ENCODE assay signal across 8 cellular contexts in genomic region chr9:91101598-91102168, GRCh38.
DNase-seq lines count a peak whose midpoint lies in the region; ATAC-seq, FAIRE-seq and TF ChIP-seq lines count a peak whose summit lies in the region.

No MANE protein-coding gene starts in this region.

- no peak for TF ChIP-seq CTCF in WTC11 (IDR thresholded peaks at IDR 0.05)
- no peak for TF ChIP-seq CTCF in lower leg skin (IDR thresholded peaks at IDR 0.05)

- POLR2A ChIA-PET in WTC11 (lab: Charles Lee): interaction anchor here (1.2 kb wide), 1 partner anchor 12 kb away, joined by 3 read pairs; no protein-coding TSS in a partner anchor

- peak; percentile 68 for FAIRE-seq in GM19239 (lab: Jason Lieb, UNC)

- no peak for TF ChIP-seq POLR2A in lower leg skin (IDR thresholded peaks at IDR 0.05)

- H3K4me1 Mint-ChIP-seq in WTC11: peaks cover 15% of the 10 kb centered on the region
- H3K4me1 Mint-ChIP-seq in central memory CD8-positive, alpha-beta T cell: peaks cover 34% of the 10 kb centered on the region

- ATAC-seq in WTC11 (peak; percentile 79), HG03045 (IDR thresholded peaks at IDR 0.05; ENCODE audit: unreplicated experiment) (no peak)
- peak; percentile 85 for ATAC-seq in central memory CD8-positive, alpha-beta T cell (replicated peaks; ENCODE audit: extremely low read depth, poor library complexity, severe bottlenecking)

- intact Hi-C loops in lower leg skin (cut with DNase I; ENCODE audit: low total_unique reads): no loop called here

- no peak overlapping the region for H3K4me3 Mint-ChIP-seq in WTC11
- peak overlapping the region; percentile 61 for H3K4me3 Mint-ChIP-seq in central memory CD8-positive, alpha-beta T cell

- H3K27ac Mint-ChIP-seq in WTC11: no peak overlapping the region
- H3K27ac Mint-ChIP-seq in central memory CD8-positive, alpha-beta T cell (ENCODE audit: low read depth): peak overlapping the region; percentile 68

- CTCF ChIA-PET in WTC11 (lab: Charles Lee): interaction anchor here (1.3 kb wide), 1 partner anchor 65 kb away, joined by 3 read pairs; no protein-coding TSS in a partner anchor

- H3K27me3 Mint-ChIP-seq in WTC11 (ENCODE audit: low read depth): no peaks in the 10 kb centered on the region
- no peaks in the 10 kb centered on the region for H3K27me3 Mint-ChIP-seq in central memory CD8-positive, alpha-beta T cell

- H3K4me3 ChIP-seq in lower leg skin (ENCODE audit: low read depth, poor library complexity, severe bottlenecking): no peak overlapping the region

- H3K9me3 Mint-ChIP-seq in WTC11: 0 out of 2 replicates have a peak, but pooled peaks cover 3% of the 10 kb centered on the region
- H3K9me3 Mint-ChIP-seq in central memory CD8-positive, alpha-beta T cell: no peaks in the 10 kb centered on the region

- WGBS in lower leg skin, 2 donors: 68 to 70% methylated on average over 8 of the region's 8 CpGs

- H3K36me3 Mint-ChIP-seq in WTC11: no peaks in the 10 kb centered on the region
- peaks cover 15% of the 10 kb centered on the region for H3K36me3 Mint-ChIP-seq in central memory CD8-positive, alpha-beta T cell (ENCODE audit: insufficient read depth)

- DNase-seq in GM19239 (ENCODE audit: insufficient read length, low spot score) (peak; percentile 28), WTC11 (ENCODE audit: low spot score) (no peak), lower leg skin (ENCODE audit: low spot score in 2 of 2) (no peak), ureter (ENCODE audit: low spot score) (no peak), globus pallidus (ENCODE audit: low spot score) (no peak)
- DNase-seq in central memory CD8-positive, alpha-beta T cell (ENCODE audit: low spot score in 2 of 2): peak; percentile 54 to 77
- peak; percentile 22 to 32 (median 25) for DNase-seq in stimulated activated CD4-positive, alpha-beta T cell treated with anti-CD3 and anti-CD28 coated beads, TNF-alpha, amount 100 ng/mL, for 1 hour (ENCODE audit: low read depth in 3 of 3, low spot score in 1 of 3)

TF ChIP-seq in WTC11, 78 proteins besides CTCF, POLR2A, EP300 and RAD21 (continues in another document):
- TF ChIP-seq, protein P1, sequence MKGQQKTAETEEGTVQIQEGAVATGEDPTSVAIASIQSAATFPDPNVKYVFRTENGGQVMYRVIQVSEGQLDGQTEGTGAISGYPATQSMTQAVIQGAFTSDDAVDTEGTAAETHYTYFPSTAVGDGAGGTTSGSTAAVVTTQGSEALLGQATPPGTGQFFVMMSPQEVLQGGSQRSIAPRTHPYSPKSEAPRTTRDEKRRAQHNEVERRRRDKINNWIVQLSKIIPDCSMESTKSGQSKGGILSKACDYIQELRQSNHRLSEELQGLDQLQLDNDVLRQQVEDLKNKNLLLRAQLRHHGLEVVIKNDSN (CRISPR knock-in tag; IDR thresholded peaks at IDR 0.05): no peak
- TF ChIP-seq ZNF512 (CRISPR knock-in tag; IDR thresholded peaks at IDR 0.05; ENCODE audit: borderline replicate concordance): no peak
- TF ChIP-seq SMAD4 (CRISPR knock-in tag; IDR thresholded peaks at IDR 0.05): no peak
- TF ChIP-seq, protein P2, sequence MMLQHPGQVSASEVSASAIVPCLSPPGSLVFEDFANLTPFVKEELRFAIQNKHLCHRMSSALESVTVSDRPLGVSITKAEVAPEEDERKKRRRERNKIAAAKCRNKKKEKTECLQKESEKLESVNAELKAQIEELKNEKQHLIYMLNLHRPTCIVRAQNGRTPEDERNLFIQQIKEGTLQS (CRISPR knock-in tag; conservative IDR thresholded peaks at IDR 0.05): no peak
- TF ChIP-seq MAX (CRISPR knock-in tag; IDR thresholded peaks at IDR 0.05): no peak
- TF ChIP-seq, protein P3, sequence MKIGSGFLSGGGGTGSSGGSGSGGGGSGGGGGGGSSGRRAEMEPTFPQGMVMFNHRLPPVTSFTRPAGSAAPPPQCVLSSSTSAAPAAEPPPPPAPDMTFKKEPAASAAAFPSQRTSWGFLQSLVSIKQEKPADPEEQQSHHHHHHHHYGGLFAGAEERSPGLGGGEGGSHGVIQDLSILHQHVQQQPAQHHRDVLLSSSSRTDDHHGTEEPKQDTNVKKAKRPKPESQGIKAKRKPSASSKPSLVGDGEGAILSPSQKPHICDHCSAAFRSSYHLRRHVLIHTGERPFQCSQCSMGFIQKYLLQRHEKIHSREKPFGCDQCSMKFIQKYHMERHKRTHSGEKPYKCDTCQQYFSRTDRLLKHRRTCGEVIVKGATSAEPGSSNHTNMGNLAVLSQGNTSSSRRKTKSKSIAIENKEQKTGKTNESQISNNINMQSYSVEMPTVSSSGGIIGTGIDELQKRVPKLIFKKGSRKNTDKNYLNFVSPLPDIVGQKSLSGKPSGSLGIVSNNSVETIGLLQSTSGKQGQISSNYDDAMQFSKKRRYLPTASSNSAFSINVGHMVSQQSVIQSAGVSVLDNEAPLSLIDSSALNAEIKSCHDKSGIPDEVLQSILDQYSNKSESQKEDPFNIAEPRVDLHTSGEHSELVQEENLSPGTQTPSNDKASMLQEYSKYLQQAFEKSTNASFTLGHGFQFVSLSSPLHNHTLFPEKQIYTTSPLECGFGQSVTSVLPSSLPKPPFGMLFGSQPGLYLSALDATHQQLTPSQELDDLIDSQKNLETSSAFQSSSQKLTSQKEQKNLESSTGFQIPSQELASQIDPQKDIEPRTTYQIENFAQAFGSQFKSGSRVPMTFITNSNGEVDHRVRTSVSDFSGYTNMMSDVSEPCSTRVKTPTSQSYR (CRISPR knock-in tag; IDR thresholded peaks at IDR 0.05): no peak
- TF ChIP-seq CREB1 (CRISPR knock-in tag; IDR thresholded peaks at IDR 0.05): no peak
- no peak for TF ChIP-seq ATF1 (CRISPR knock-in tag; IDR thresholded peaks at IDR 0.05)
- TF ChIP-seq, protein P4, sequence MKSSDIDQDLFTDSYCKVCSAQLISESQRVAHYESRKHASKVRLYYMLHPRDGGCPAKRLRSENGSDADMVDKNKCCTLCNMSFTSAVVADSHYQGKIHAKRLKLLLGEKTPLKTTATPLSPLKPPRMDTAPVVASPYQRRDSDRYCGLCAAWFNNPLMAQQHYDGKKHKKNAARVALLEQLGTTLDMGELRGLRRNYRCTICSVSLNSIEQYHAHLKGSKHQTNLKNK (CRISPR knock-in tag; IDR thresholded peaks at IDR 0.05): no peak
- no peak for TF ChIP-seq TP53 (CRISPR knock-in tag; IDR thresholded peaks at IDR 0.05)
- no peak for TF ChIP-seq MYBL2 (CRISPR knock-in tag; IDR thresholded peaks at IDR 0.05)
- peak; percentile 83 for TF ChIP-seq ZNF263 (CRISPR knock-in tag; IDR thresholded peaks at IDR 0.05; ENCODE audit: low read depth)
- TF ChIP-seq FOXJ3 (CRISPR knock-in tag; IDR thresholded peaks at IDR 0.05; ENCODE audit: borderline replicate concordance): no peak
- no peak for TF ChIP-seq PREB (CRISPR knock-in tag; IDR thresholded peaks at IDR 0.05; ENCODE audit: borderline replicate concordance)
- TF ChIP-seq ARID4B (CRISPR knock-in tag; IDR thresholded peaks at IDR 0.05; ENCODE audit: borderline replicate concordance): no peak

Comparison
In these comparisons a context has a peak if more than half of its experiments do, and no peak if none do; other contexts are left out.
1. DNase-seq: peak in GM19239 (single experiment), central memory CD8-positive, alpha-beta T cell (2 of 2) and stimulated activated CD4-positive, alpha-beta T cell treated with anti-CD3 and anti-CD28 coated beads, TNF-alpha, amount 100 ng/mL, for 1 hour (3 of 3); none in WTC11 (single experiment), lower leg skin (0 of 2), ureter (single experiment) and globus pallidus (single experiment).